ENCODE assay signal across 25 cellular contexts in genomic region chr10:78750418-78750817, GRCh38.
"Had no signal": no experiment of that assay in that cellular context is flagged by ENCODE, and none has a peak within 500 bp of the region (broad histone marks: within the 10 kb centered on the region; RNA-seq: fewer than 3 reads in every experiment).

No MANE protein-coding gene starts in this region.

- H3K9me3 ChIP-seq: SJSA1, SK-N-SH had no signal

- H3K4me2 ChIP-seq: SK-N-SH had no signal

- H3K9me2 ChIP-seq: SK-N-SH had no signal

- DNase-seq: activated CD4-positive, alpha-beta T cell treated with anti-CD3 and anti-CD28 coated beads for 36 hours; activated CD4-positive, alpha-beta T cell treated with anti-CD3 and anti-CD28 coated beads, Interleukin-2, amount 10 ng/mL, durations not matched to agents 7 days and 5 days; activated CD4-positive, alpha-beta T cell treated with anti-CD3 and anti-CD28 coated beads, Interleukin-2, amount 50 U/mL, for 48 hours; activated CD8-positive, alpha-beta T cell treated with anti-CD3 and anti-CD28 coated beads, Interleukin-2, amount 10 ng/mL, durations not matched to agents 7 days and 5 days; activated gamma-delta T cell treated with Interleukin-2 at 50 U/mL for 16 hours; activated naive CD4-positive, alpha-beta T cell treated with anti-CD3 and anti-CD28 coated beads for 36 hours; activated T-cell treated with anti-CD3 and anti-CD28 coated beads, Interleukin-2, amount 50 U/mL, for 24 hours; anterior cingulate cortex; Kasumi-1; KG1; MG63; NCI-H1092 treated with DMSO at 0.1 percent for 48 hours; NCI-H1417; NCI-H146; NCI-H187; NCI-H2029 treated with DMSO at 0.1 percent for 48 hours; NCI-H226; NCI-H446 treated with DMSO at 0.1 percent for 48 hours; NCI-H524; NCI-H69; SHP77 treated with DMSO at 0.1 percent for 48 hours; SK-N-SH had no signal

- H3K36me3 ChIP-seq: cardiac muscle cell, MG63, SJSA1 had no signal

- H3K27ac ChIP-seq: cardiac muscle cell, coronary artery, SJSA1 had no signal

- H3K4me3 ChIP-seq: cardiac muscle cell, coronary artery, MG63, SJSA1 had no signal
